Comparison of ENCODE assay signal across 12 cellular contexts in genomic region chr5:106680330-106680729, GRCh38.
DNase-seq lines count a peak whose midpoint lies in the region; ATAC-seq and TF ChIP-seq lines count a peak whose summit lies in the region.
"Had no signal": no experiment of that assay in that cellular context is flagged by ENCODE, and none has a peak within 500 bp of the region (broad histone marks: within the 10 kb centered on the region; RNA-seq: fewer than 3 reads in every experiment).

No MANE protein-coding gene starts in this region.

- no peak for TF ChIP-seq CTCF in ascending aorta (IDR thresholded peaks at IDR 0.05)

- peak overlapping the region; percentile 38 for H3K9ac ChIP-seq in skeletal muscle satellite cell (ENCODE audit: low read depth, low read length)

- H3K4me1 ChIP-seq in ascending aorta (no peaks in the 10 kb centered on the region), skeletal muscle satellite cell (ENCODE audit: control insufficient read depth, insufficient read depth, low read length) (no peaks in the 10 kb centered on the region)

- H3K27ac ChIP-seq in ascending aorta, result peak overlapping the region; percentile 59 to 61
- H3K27ac ChIP-seq: vagina had no signal

- no peaks in the 10 kb centered on the region for H3K27me3 ChIP-seq in ascending aorta
- no peaks in the 10 kb centered on the region for H3K27me3 ChIP-seq in skeletal muscle satellite cell (ENCODE audit: control insufficient read depth, insufficient read depth, low read length)
- H3K27me3 ChIP-seq: vagina had no signal

- H3K4me3 ChIP-seq in ascending aorta (peak overlapping the region; percentile 17 to 54), skeletal muscle satellite cell (ENCODE audit: low read length) (peak overlapping the region; percentile 51)
- H3K4me3 ChIP-seq: vagina had no signal

- H3K9me3 ChIP-seq in ascending aorta, result peaks cover 0 to 9% of the 10 kb centered on the region in 2 donors
- no peaks in the 10 kb centered on the region for H3K9me3 ChIP-seq in skeletal muscle satellite cell (replicated peaks; ENCODE audit: low read length)
- H3K9me3 ChIP-seq: vagina had no signal

- peak; percentile 89 for ATAC-seq in GM19035 (IDR thresholded peaks at IDR 0.05; ENCODE audit: unreplicated experiment)
- ATAC-seq in HG03066 (IDR thresholded peaks at IDR 0.05; ENCODE audit: low read depth, unreplicated experiment), result peak; percentile 75
- ATAC-seq in HG03095 (IDR thresholded peaks at IDR 0.05; ENCODE audit: unreplicated experiment), result no peak
- ATAC-seq: left colon, Right ventricle myocardium inferior had no signal

- H3K36me3 ChIP-seq in ascending aorta (no peaks in the 10 kb centered on the region), skeletal muscle satellite cell (ENCODE audit: insufficient read depth, low read length) (no peaks in the 10 kb centered on the region)
- H3K36me3 ChIP-seq: vagina had no signal

- H3K4me2 ChIP-seq in skeletal muscle satellite cell (ENCODE audit: low read length), result peak overlapping the region; percentile 68

- DNase-seq in ascending aorta (ENCODE audit: low spot score in 2 of 2) (no peak), SIG-M5 treated with dmso at 0.1 percent for 504 hours (lab: John Stamatoyannopoulos, UW; ENCODE audit: unreplicated experiment) (no peak), SKM-1 (lab: John Stamatoyannopoulos, UW; ENCODE audit: unreplicated experiment) (no peak), NCI-H774 (lab: John Stamatoyannopoulos, UW) (no peak)
- DNase-seq: left colon, NCI-H1436 had no signal

- intact Hi-C loops in ascending aorta (cut with DNase I), result no loop called here
